In the genomic region with DNA sequence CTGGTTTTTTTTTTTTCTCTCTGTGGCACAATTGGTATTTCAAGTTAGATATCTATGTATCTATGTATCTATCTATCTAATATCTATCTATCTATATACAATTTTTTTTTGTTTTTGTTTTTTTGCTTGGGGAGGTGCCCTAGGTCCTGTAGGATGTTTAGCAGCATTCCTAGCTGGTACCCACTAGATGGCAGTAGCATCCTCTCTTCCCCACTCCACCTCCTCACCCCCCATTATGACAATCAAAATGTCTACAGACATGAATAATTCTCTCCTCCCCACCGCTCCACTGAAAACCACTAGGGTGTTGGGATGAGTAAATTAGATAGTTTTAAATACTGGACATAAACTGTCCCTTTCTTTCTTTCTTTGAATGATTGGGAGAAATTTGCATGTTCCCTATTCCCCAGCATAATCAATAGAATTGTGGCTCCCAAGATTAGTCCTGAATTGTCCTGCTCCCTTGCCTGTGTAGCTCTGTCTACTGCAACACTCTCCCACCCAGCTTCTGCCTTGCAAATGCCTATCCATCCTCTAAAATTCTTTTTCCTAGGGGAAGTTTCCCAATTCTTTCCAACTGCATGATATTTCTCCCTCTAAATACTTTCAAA, we compare ENCODE assay signal across 9 cellular contexts.
DNase-seq lines count a peak whose midpoint lies in the region; ATAC-seq and TF ChIP-seq lines count a peak whose summit lies in the region.
"Had no signal": no experiment of that assay in that cellular context is flagged by ENCODE, and none has a peak within 500 bp of the region (broad histone marks: within the 10 kb centered on the region; RNA-seq: fewer than 3 reads in every experiment).

No MANE protein-coding gene starts in this region.

- ATAC-seq in GM19023 (IDR thresholded peaks at IDR 0.05; ENCODE audit: unreplicated experiment) (peak; percentile 79), HG03520 (IDR thresholded peaks at IDR 0.05; ENCODE audit: unreplicated experiment) (peak; percentile 67), upper lobe of left lung (ENCODE audit: low FRiP score in 2 of 2) (peak in 1 of 2 donors; percentile 65), natural killer cell (no peak)

- H3K27ac ChIP-seq in upper lobe of left lung, result no peak overlapping the region

- intact Hi-C loops in CD14-positive monocyte (cut with micrococcal nuclease) (no loop called here), natural killer cell (cut with micrococcal nuclease) (no loop called here)

- H3K4me1 ChIP-seq in upper lobe of left lung, result no peaks in the 10 kb centered on the region

- TF ChIP-seq EP300 in upper lobe of left lung (IDR thresholded peaks at IDR 0.05), result no peak

- no peak for TF ChIP-seq POLR2A in upper lobe of left lung (IDR thresholded peaks at IDR 0.05)

- H3K27ac Mint-ChIP-seq in CD14-positive monocyte (no peak overlapping the region), natural killer cell (no peak overlapping the region)
- H3K27ac Mint-ChIP-seq: memory B cell had no signal

- H3K4me1 Mint-ChIP-seq in CD14-positive monocyte, result no peaks in the 10 kb centered on the region
- H3K4me1 Mint-ChIP-seq in natural killer cell, result no peaks in the 10 kb centered on the region
- H3K4me1 Mint-ChIP-seq: memory B cell had no signal

- H3K36me3 Mint-ChIP-seq in CD14-positive monocyte (no peaks in the 10 kb centered on the region), natural killer cell (no peaks in the 10 kb centered on the region)
- H3K36me3 Mint-ChIP-seq: memory B cell had no signal

- H3K27me3 Mint-ChIP-seq in CD14-positive monocyte (ENCODE audit: low read depth in 3 of 3) (no peaks in the 10 kb centered on the region), natural killer cell (ENCODE audit: low read depth in 2 of 2) (no peaks in the 10 kb centered on the region)
- H3K27me3 Mint-ChIP-seq: memory B cell had no signal

- no peaks in the 10 kb centered on the region for H3K9me3 ChIP-seq in upper lobe of left lung

- no peak overlapping the region for H3K4me3 ChIP-seq in foreskin fibroblast (ENCODE audit: low read depth in 1 of 2, low read length in 2 of 2)
- H3K4me3 ChIP-seq in upper lobe of left lung, result no peak overlapping the region

- peak; percentile 13 for TF ChIP-seq CTCF in CD14-positive monocyte (IDR thresholded peaks at IDR 0.05)
- TF ChIP-seq CTCF in foreskin fibroblast (IDR thresholded peaks at IDR 0.05; ENCODE audit: low read depth, low read length), result peak; percentile 86
- TF ChIP-seq CTCF in upper lobe of left lung (IDR thresholded peaks at IDR 0.05), result peak in 4 of 6 experiments; percentile 27 to 52 (median 36)
- TF ChIP-seq CTCF in natural killer cell (IDR thresholded peaks at IDR 0.05), result no peak

- no peaks in the 10 kb centered on the region for H3K36me3 ChIP-seq in upper lobe of left lung

- no peaks in the 10 kb centered on the region for H3K27me3 ChIP-seq in upper lobe of left lung

- 0 to 4% methylated on average over 1 of the region's 1 CpG for WGBS in upper lobe of left lung, 2 donors

- no peak overlapping the region for H3K4me3 Mint-ChIP-seq in CD14-positive monocyte
- H3K4me3 Mint-ChIP-seq in natural killer cell, result no peak overlapping the region
- H3K4me3 Mint-ChIP-seq: memory B cell had no signal

- DNase-seq in CD14-positive monocyte (ENCODE audit: low spot score), result no peak
- DNase-seq in SHP77 treated with DMSO at 0.1 percent for 48 hours (lab: John Stamatoyannopoulos, UW), result peak; percentile 1
- peak; percentile 43 to 79 for DNase-seq in foreskin fibroblast
- no peak for DNase-seq in upper lobe of left lung
- no peak for DNase-seq in natural killer cell
- DNase-seq in NCI-H2107 (lab: John Stamatoyannopoulos, UW), result no peak

- H3K9me3 Mint-ChIP-seq in CD14-positive monocyte (no peaks in the 10 kb centered on the region), natural killer cell (peaks cover 11 to 12% of the 10 kb centered on the region in 2 donors)

Comparison
In these comparisons a context has a peak if more than half of its experiments do, and no peak if none do; other contexts are left out.
1. DNase-seq: peak in SHP77 treated with DMSO at 0.1 percent for 48 hours (single experiment) and foreskin fibroblast (2 of 2); none in CD14-positive monocyte (single experiment), upper lobe of left lung (0 of 2), natural killer cell (single experiment) and NCI-H2107 (single experiment).
2. ATAC-seq: peak in GM19023 (single experiment) and HG03520 (single experiment); none in natural killer cell (0 of 3).